In genomic region chr1:212606734-212607205, GRCh38 we compare ENCODE assay signal across 8 cellular contexts. TPM values are rescaled to one million over a fixed set of nuclear protein-coding genes. Genes with fewer than 3 reads are reported as not detected.
DNase-seq lines count a peak whose midpoint lies in the region; ATAC-seq and TF ChIP-seq lines count a peak whose summit lies in the region.

No MANE protein-coding gene starts in this region.

- H3K4me1 Mint-ChIP-seq in activated CD8-positive, alpha-beta T cell treated with anti-CD3 and anti-CD28 coated beads for 36 hours (ENCODE audit: low read depth), result peaks cover 38% of the 10 kb centered on the region
- peaks cover 14% of the 10 kb centered on the region for H3K4me1 Mint-ChIP-seq in endothelial cell (ENCODE audit: unreplicated experiment)
- peaks cover 25 to 30% of the 10 kb centered on the region in 2 donors for H3K4me1 Mint-ChIP-seq in natural killer cell treated with Interleukin-12 subunit alpha and Interleukin-12 subunit beta and Interleukin-15 and Interleukin-18, amount 100 ng/mL, for 72 hours (ENCODE audit: low read depth in 2 of 2)

- H3K4me3 Mint-ChIP-seq in activated CD8-positive, alpha-beta T cell treated with anti-CD3 and anti-CD28 coated beads for 36 hours, result peak overlapping the region; percentile 90
- H3K4me3 Mint-ChIP-seq in endothelial cell (ENCODE audit: unreplicated experiment), result peak overlapping the region; percentile 42
- H3K4me3 Mint-ChIP-seq in natural killer cell treated with Interleukin-12 subunit alpha and Interleukin-12 subunit beta and Interleukin-15 and Interleukin-18, amount 100 ng/mL, for 72 hours, result peak overlapping the region; percentile 91

- H3K4me1 ChIP-seq in transverse colon, result peaks cover 0 to 37% (median 34%) of the 10 kb centered on the region in 4 donors

- DNase-seq in ACHN (peak; percentile 52), endothelial cell (ENCODE audit: low spot score) (peak; percentile 12), transverse colon (peak; percentile 91), midbrain (lab: John Stamatoyannopoulos, UW) (no peak)
- DNase-seq in activated CD8-positive, alpha-beta T cell treated with anti-CD3 and anti-CD28 coated beads for 36 hours, result peak; percentile 54
- no peak for DNase-seq in natural killer cell treated with Interleukin-12 subunit alpha and Interleukin-12 subunit beta and Interleukin-15 and Interleukin-18, amount 100 ng/mL, for 72 hours (ENCODE audit: low spot score)

- H3K9me3 ChIP-seq in transverse colon, result no peaks in the 10 kb centered on the region

- intact Hi-C loops in activated CD8-positive, alpha-beta T cell treated with anti-CD3 and anti-CD28 coated beads for 36 hours (cut with micrococcal nuclease), result no loop called here
- intact Hi-C loops in transverse colon (cut with DNase I; ENCODE audit: low total_unique reads), result no loop called here

- no peak for TF ChIP-seq CTCF in activated CD8-positive, alpha-beta T cell treated with anti-CD3 and anti-CD28 coated beads for 36 hours (IDR thresholded peaks at IDR 0.05)
- no peak for TF ChIP-seq CTCF in endothelial cell (IDR thresholded peaks at IDR 0.05; ENCODE audit: unreplicated experiment)
- TF ChIP-seq CTCF in transverse colon (IDR thresholded peaks at IDR 0.05), result peak in 3 of 5 experiments; percentile 9 to 52 (median 40)

- CTCF ChIA-PET in activated CD8-positive, alpha-beta T cell treated with anti-CD3 and anti-CD28 coated beads for 36 hours (lab: Charles Lee), result interaction anchor here (1.0 to 3.9 kb wide), 3 partner anchors 10 to 571 kb away, joined by 4 to 13 read pairs (median 4); partner anchors contain the start of genes DTL and INTS7

- no peak for TF ChIP-seq EP300 in transverse colon (IDR thresholded peaks at IDR 0.05; ENCODE audit: low read depth)

- peak overlapping the region; percentile 96 to 99 (median 98) for H3K27ac ChIP-seq in transverse colon

- peaks cover 22% of the 10 kb centered on the region for H3K36me3 Mint-ChIP-seq in activated CD8-positive, alpha-beta T cell treated with anti-CD3 and anti-CD28 coated beads for 36 hours (ENCODE audit: low read depth)
- H3K36me3 Mint-ChIP-seq in endothelial cell (ENCODE audit: low read depth, unreplicated experiment), result peaks cover 3% of the 10 kb centered on the region
- peaks cover 9% of the 10 kb centered on the region for H3K36me3 Mint-ChIP-seq in natural killer cell treated with Interleukin-12 subunit alpha and Interleukin-12 subunit beta and Interleukin-15 and Interleukin-18, amount 100 ng/mL, for 72 hours

- POLR2A ChIA-PET in activated CD8-positive, alpha-beta T cell treated with anti-CD3 and anti-CD28 coated beads for 36 hours (lab: Charles Lee), result interaction anchor here (2.4 to 3.4 kb wide), 3 partner anchors 10 to 40 kb away, joined by 17 to 35 read pairs (median 19); no protein-coding TSS in a partner anchor

- no peaks in the 10 kb centered on the region for H3K36me3 ChIP-seq in transverse colon

- TF ChIP-seq POLR2A in transverse colon (IDR thresholded peaks at IDR 0.05), result peak; percentile 86

- H3K27me3 Mint-ChIP-seq in activated CD8-positive, alpha-beta T cell treated with anti-CD3 and anti-CD28 coated beads for 36 hours, result peaks cover 53% of the 10 kb centered on the region
- H3K27me3 Mint-ChIP-seq in endothelial cell (ENCODE audit: unreplicated experiment), result peaks cover 16% of the 10 kb centered on the region
- H3K27me3 Mint-ChIP-seq in natural killer cell treated with Interleukin-12 subunit alpha and Interleukin-12 subunit beta and Interleukin-15 and Interleukin-18, amount 100 ng/mL, for 72 hours, result peaks cover 47 to 78% of the 10 kb centered on the region in 2 donors

- H3K27me3 ChIP-seq in transverse colon, result peaks cover 58% of the 10 kb centered on the region

- in situ Hi-C loops in ACHN (cut with HindIII; ENCODE audit: low pct_ligation_motif_present, low pct_unique_long_range_greater_than_20kb, low sequenced_read_pairs), result no loop called here
- in situ Hi-C loops in transverse colon (cut with MboI; ENCODE audit: low pct_ligation_motif_present in 1 of 4, low pct_unique_long_range_greater_than_20kb in 1 of 4, low sequenced_read_pairs in 3 of 4), result no loop called here

- H3K9me3 Mint-ChIP-seq in activated CD8-positive, alpha-beta T cell treated with anti-CD3 and anti-CD28 coated beads for 36 hours, result no peaks in the 10 kb centered on the region
- no peaks in the 10 kb centered on the region for H3K9me3 Mint-ChIP-seq in endothelial cell (ENCODE audit: unreplicated experiment)
- no peaks in the 10 kb centered on the region for H3K9me3 Mint-ChIP-seq in natural killer cell treated with Interleukin-12 subunit alpha and Interleukin-12 subunit beta and Interleukin-15 and Interleukin-18, amount 100 ng/mL, for 72 hours

- no peak overlapping the region for H3K27ac Mint-ChIP-seq in activated CD8-positive, alpha-beta T cell treated with anti-CD3 and anti-CD28 coated beads for 36 hours
- H3K27ac Mint-ChIP-seq in endothelial cell (ENCODE audit: unreplicated experiment), result no peak overlapping the region
- H3K27ac Mint-ChIP-seq in natural killer cell treated with Interleukin-12 subunit alpha and Interleukin-12 subunit beta and Interleukin-15 and Interleukin-18, amount 100 ng/mL, for 72 hours, result peak overlapping the region in 1 of 2 donors; percentile 69

- WGBS in transverse colon (ENCODE audit: low coverage in 1 of 2), 2 donors, result 0 to 2% methylated on average over 10 to 28 of the region's 44 CpGs

- peak overlapping the region; percentile 61 to 87 (median 79) for H3K4me3 ChIP-seq in transverse colon

- peak; percentile 18 for ATAC-seq in HG03342 (IDR thresholded peaks at IDR 0.05; ENCODE audit: unreplicated experiment)
- ATAC-seq in activated CD8-positive, alpha-beta T cell treated with anti-CD3 and anti-CD28 coated beads for 36 hours, result no peak
- no peak for ATAC-seq in natural killer cell treated with Interleukin-12 subunit alpha and Interleukin-12 subunit beta and Interleukin-15 and Interleukin-18, amount 100 ng/mL, for 72 hours
- no peak for ATAC-seq in GM18498 (IDR thresholded peaks at IDR 0.05; ENCODE audit: unreplicated experiment)

RNA-seq across cellular contexts. Expression of gene ATF3, which starts 1.8 kb away (rescaled TPM):
- 10 to 100 TPM; 35.4 to 41.3 TPM for total RNA-seq in activated CD8-positive, alpha-beta T cell treated with anti-CD3 and anti-CD28 coated beads for 36 hours
- total RNA-seq in endothelial cell (ENCODE audit: unreplicated experiment) (1.8 TPM), transverse colon (10 to 100 TPM in 3 of 4 donors, 1 to 10 TPM in 1; 7.8 to 84.8 (median 46.1) TPM)
- 10 to 100 TPM; 15.4 to 16.9 TPM for total RNA-seq in natural killer cell treated with Interleukin-12 subunit alpha and Interleukin-12 subunit beta and Interleukin-15 and Interleukin-18, amount 100 ng/mL, for 72 hours

Comparison
In these comparisons a context has a peak if more than half of its experiments do, and no peak if none do; other contexts are left out.
1. DNase-seq: peak in ACHN (single experiment), activated CD8-positive, alpha-beta T cell treated with anti-CD3 and anti-CD28 coated beads for 36 hours (single experiment), endothelial cell (single experiment) and transverse colon (single experiment); none in natural killer cell treated with Interleukin-12 subunit alpha and Interleukin-12 subunit beta and Interleukin-15 and Interleukin-18, amount 100 ng/mL, for 72 hours (single experiment) and midbrain (single experiment).
2. CTCF ChIP-seq: peak in transverse colon (3 of 5); none in activated CD8-positive, alpha-beta T cell treated with anti-CD3 and anti-CD28 coated beads for 36 hours (single experiment) and endothelial cell (single experiment).
3. Peak in every context shown above with its lines, with median percentiles within 50 percentile points of each other: H3K4me3 Mint-ChIP-seq.